ENCODE assay signal across 8 cellular contexts in the genomic region with DNA sequence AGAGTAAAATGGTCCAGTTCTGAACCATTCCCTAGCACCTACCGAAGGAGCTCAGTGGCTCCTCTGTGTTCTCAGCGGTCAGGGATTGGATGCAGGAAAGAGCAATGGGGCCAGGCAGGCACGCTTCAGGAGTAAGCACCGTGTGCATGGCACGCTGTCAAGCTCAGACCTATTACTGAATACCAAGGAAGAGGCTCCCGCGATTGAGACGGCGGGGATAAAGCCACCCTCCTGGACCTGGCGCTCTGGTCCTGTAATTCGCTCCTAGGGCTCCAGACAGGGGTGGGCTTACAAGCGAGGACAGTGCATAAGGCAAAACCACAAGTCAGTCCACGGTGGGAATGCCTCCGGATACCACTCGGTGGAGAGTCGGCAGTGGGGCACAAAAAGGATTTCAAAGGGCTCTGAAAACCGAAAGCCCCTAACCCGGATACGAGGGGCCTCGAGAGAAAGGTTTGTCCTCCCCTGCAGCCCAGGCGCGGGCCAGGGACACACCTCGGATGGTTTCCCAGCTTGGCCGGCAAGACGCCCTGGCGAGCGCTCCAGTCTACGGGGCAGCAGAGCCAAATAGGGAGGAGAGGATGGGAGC. TPM values are rescaled to one million over a fixed set of nuclear protein-coding genes. Genes with fewer than 3 reads are reported as not detected.
DNase-seq lines count a peak whose midpoint lies in the region; ATAC-seq and TF ChIP-seq lines count a peak whose summit lies in the region.

No MANE protein-coding gene starts in this region.

- H3K36me3 Mint-ChIP-seq in activated T-cell treated with anti-CD3 and anti-CD28 coated beads, Interleukin-2, amount 50 U/mL, for 4 hours (ENCODE audit: insufficient read depth) = peaks cover 11% of the 10 kb centered on the region
- H3K36me3 Mint-ChIP-seq in activated T-helper 2 cell treated with anti-CD3 and anti-CD28 coated beads, Interferon-gamma antibody, Interleukin-2, Interleukin-4, amounts not matched to agents 10 μg/mL and 5 μg/mL and 100 μg/mL, durations not matched to agents 14 hours and 24 hours and 36 hours (ENCODE audit: low read depth) = peaks cover 38% of the 10 kb centered on the region
- no peaks in the 10 kb centered on the region for H3K36me3 Mint-ChIP-seq in natural killer cell treated with Interleukin-12 subunit alpha and Interleukin-12 subunit beta and Interleukin-15 and Interleukin-18, amount 100 ng/mL, for 72 hours

- H3K27me3 Mint-ChIP-seq in activated T-cell treated with anti-CD3 and anti-CD28 coated beads, Interleukin-2, amount 50 U/mL, for 4 hours (ENCODE audit: low read depth) = no peaks in the 10 kb centered on the region
- no peaks in the 10 kb centered on the region for H3K27me3 Mint-ChIP-seq in activated T-helper 2 cell treated with anti-CD3 and anti-CD28 coated beads, Interferon-gamma antibody, Interleukin-2, Interleukin-4, amounts not matched to agents 10 μg/mL and 5 μg/mL and 100 μg/mL, durations not matched to agents 14 hours and 24 hours and 36 hours (ENCODE audit: low read depth)
- H3K27me3 Mint-ChIP-seq in natural killer cell treated with Interleukin-12 subunit alpha and Interleukin-12 subunit beta and Interleukin-15 and Interleukin-18, amount 100 ng/mL, for 72 hours = peaks cover 0 to 2% of the 10 kb centered on the region in 2 donors

- no peak for ATAC-seq in activated T-cell treated with anti-CD3 and anti-CD28 coated beads, Interleukin-2, amount 50 U/mL, for 4 hours
- no peak for ATAC-seq in natural killer cell treated with Interleukin-12 subunit alpha and Interleukin-12 subunit beta and Interleukin-15 and Interleukin-18, amount 100 ng/mL, for 72 hours
- ATAC-seq in GM18511 (IDR thresholded peaks at IDR 0.05; ENCODE audit: unreplicated experiment) = no peak

- peak overlapping the region; percentile 88 for H3K27ac Mint-ChIP-seq in activated T-helper 2 cell treated with anti-CD3 and anti-CD28 coated beads, Interferon-gamma antibody, Interleukin-2, Interleukin-4, amounts not matched to agents 10 μg/mL and 5 μg/mL and 100 μg/mL, durations not matched to agents 14 hours and 24 hours and 36 hours
- H3K27ac Mint-ChIP-seq in natural killer cell treated with Interleukin-12 subunit alpha and Interleukin-12 subunit beta and Interleukin-15 and Interleukin-18, amount 100 ng/mL, for 72 hours = peak overlapping the region; percentile 79 to 82

- TF ChIP-seq CTCF in NB4 (IDR thresholded peaks at IDR 0.05; ENCODE audit: low read depth, low read length) = no peak
- no peak for TF ChIP-seq CTCF in foreskin fibroblast (IDR thresholded peaks at IDR 0.05; ENCODE audit: low read depth, low read length)

- no peak for TF ChIP-seq POLR2A in NB4 (IDR thresholded peaks at IDR 0.05; ENCODE audit: extremely low read depth, insufficient read length)

- intact Hi-C loops in activated T-helper 2 cell treated with anti-CD3 and anti-CD28 coated beads, Interferon-gamma antibody, Interleukin-2, Interleukin-4, amounts not matched to agents 10 μg/mL and 5 μg/mL and 100 μg/mL, durations not matched to agents 14 hours and 24 hours and 36 hours (cut with micrococcal nuclease) = no loop called here

- H3K4me3 Mint-ChIP-seq in activated T-cell treated with anti-CD3 and anti-CD28 coated beads, Interleukin-2, amount 50 U/mL, for 4 hours = peak overlapping the region; percentile 93
- H3K4me3 Mint-ChIP-seq in activated T-helper 2 cell treated with anti-CD3 and anti-CD28 coated beads, Interferon-gamma antibody, Interleukin-2, Interleukin-4, amounts not matched to agents 10 μg/mL and 5 μg/mL and 100 μg/mL, durations not matched to agents 14 hours and 24 hours and 36 hours (ENCODE audit: low read depth) = peak overlapping the region; percentile 92
- H3K4me3 Mint-ChIP-seq in natural killer cell treated with Interleukin-12 subunit alpha and Interleukin-12 subunit beta and Interleukin-15 and Interleukin-18, amount 100 ng/mL, for 72 hours = peak overlapping the region; percentile 89

- peak overlapping the region; percentile 71 for H3K4me3 ChIP-seq in NB4 (ENCODE audit: low read depth, low read length)
- H3K4me3 ChIP-seq in foreskin fibroblast (ENCODE audit: low read depth in 1 of 2, low read length in 2 of 2) = peak overlapping the region; percentile 81 to 85

- peaks cover 54% of the 10 kb centered on the region for H3K4me1 Mint-ChIP-seq in activated T-cell treated with anti-CD3 and anti-CD28 coated beads, Interleukin-2, amount 50 U/mL, for 4 hours (ENCODE audit: low read depth)
- peaks cover 54% of the 10 kb centered on the region for H3K4me1 Mint-ChIP-seq in activated T-helper 2 cell treated with anti-CD3 and anti-CD28 coated beads, Interferon-gamma antibody, Interleukin-2, Interleukin-4, amounts not matched to agents 10 μg/mL and 5 μg/mL and 100 μg/mL, durations not matched to agents 14 hours and 24 hours and 36 hours (ENCODE audit: low read depth)
- H3K4me1 Mint-ChIP-seq in natural killer cell treated with Interleukin-12 subunit alpha and Interleukin-12 subunit beta and Interleukin-15 and Interleukin-18, amount 100 ng/mL, for 72 hours (ENCODE audit: low read depth in 2 of 2) = peaks cover 33 to 51% of the 10 kb centered on the region in 2 donors

- no peak for DNase-seq in activated T-cell treated with anti-CD3 and anti-CD28 coated beads, Interleukin-2, amount 50 U/mL, for 4 hours
- no peak for DNase-seq in activated T-cell treated with anti-CD3 and anti-CD28 coated beads, Interleukin-2, amount 50 U/mL, for 1 hour
- DNase-seq in NB4 (ENCODE audit: low read depth) (peak; percentile 8), foreskin fibroblast (peak; percentile 24 to 62), CD1c-positive myeloid dendritic cell (ENCODE audit: extremely low spot score) (no peak)
- DNase-seq in activated T-helper 2 cell treated with anti-CD3 and anti-CD28 coated beads, Interferon-gamma antibody, Interleukin-2, Interleukin-4, amounts not matched to agents 10 μg/mL and 5 μg/mL and 100 μg/mL, durations not matched to agents 14 hours and 24 hours and 36 hours (ENCODE audit: low spot score) = peak; percentile 18
- DNase-seq in natural killer cell treated with Interleukin-12 subunit alpha and Interleukin-12 subunit beta and Interleukin-15 and Interleukin-18, amount 100 ng/mL, for 72 hours (ENCODE audit: low spot score) = no peak

- H3K9me3 Mint-ChIP-seq in activated T-cell treated with anti-CD3 and anti-CD28 coated beads, Interleukin-2, amount 50 U/mL, for 4 hours = no peaks in the 10 kb centered on the region
- no peaks in the 10 kb centered on the region for H3K9me3 Mint-ChIP-seq in activated T-helper 2 cell treated with anti-CD3 and anti-CD28 coated beads, Interferon-gamma antibody, Interleukin-2, Interleukin-4, amounts not matched to agents 10 μg/mL and 5 μg/mL and 100 μg/mL, durations not matched to agents 14 hours and 24 hours and 36 hours
- H3K9me3 Mint-ChIP-seq in natural killer cell treated with Interleukin-12 subunit alpha and Interleukin-12 subunit beta and Interleukin-15 and Interleukin-18, amount 100 ng/mL, for 72 hours = no peaks in the 10 kb centered on the region

RNA-seq across cellular contexts. Expression of gene OXCT1, which starts 1.0 kb away (rescaled TPM):
- 10 to 100 TPM; 77.8 to 96.1 (median 89.7) TPM for total RNA-seq in activated T-cell treated with anti-CD3 and anti-CD28 coated beads, Interleukin-2, amount 50 U/mL, for 4 hours
- 118 and 123 TPM in 2 replicates for total RNA-seq in activated T-helper 2 cell treated with anti-CD3 and anti-CD28 coated beads, Interferon-gamma antibody, Interleukin-2, Interleukin-4, amounts not matched to agents 10 μg/mL and 5 μg/mL and 100 μg/mL, durations not matched to agents 14 hours and 24 hours and 36 hours
- 10 to 100 TPM; 31.2 to 50.2 TPM for total RNA-seq in natural killer cell treated with Interleukin-12 subunit alpha and Interleukin-12 subunit beta and Interleukin-15 and Interleukin-18, amount 100 ng/mL, for 72 hours

RNA-seq across cellular contexts. Expression of gene RIMOC1, which starts 34.9 kb away (rescaled TPM):
- 10 to 100 TPM; 30.0 to 32.9 (median 32.7) TPM for total RNA-seq in activated T-cell treated with anti-CD3 and anti-CD28 coated beads, Interleukin-2, amount 50 U/mL, for 4 hours
- 26.6 and 28.7 TPM in 2 replicates for total RNA-seq in activated T-helper 2 cell treated with anti-CD3 and anti-CD28 coated beads, Interferon-gamma antibody, Interleukin-2, Interleukin-4, amounts not matched to agents 10 μg/mL and 5 μg/mL and 100 μg/mL, durations not matched to agents 14 hours and 24 hours and 36 hours
- 10 to 100 TPM; 27.0 to 29.7 TPM for total RNA-seq in natural killer cell treated with Interleukin-12 subunit alpha and Interleukin-12 subunit beta and Interleukin-15 and Interleukin-18, amount 100 ng/mL, for 72 hours

RNA-seq across cellular contexts. Expression of gene FBXO4, which starts 55.8 kb away (rescaled TPM):
- 10 to 100 TPM; 13.1 to 15.6 (median 13.7) TPM for total RNA-seq in activated T-cell treated with anti-CD3 and anti-CD28 coated beads, Interleukin-2, amount 50 U/mL, for 4 hours
- total RNA-seq in activated T-helper 2 cell treated with anti-CD3 and anti-CD28 coated beads, Interferon-gamma antibody, Interleukin-2, Interleukin-4, amounts not matched to agents 10 μg/mL and 5 μg/mL and 100 μg/mL, durations not matched to agents 14 hours and 24 hours and 36 hours = 16.1 and 17.2 TPM in 2 replicates
- total RNA-seq in natural killer cell treated with Interleukin-12 subunit alpha and Interleukin-12 subunit beta and Interleukin-15 and Interleukin-18, amount 100 ng/mL, for 72 hours = 10 to 100 TPM; 10.8 to 11.7 TPM

Comparison
In these comparisons a context has a peak if more than half of its experiments do, and no peak if none do; other contexts are left out.
1. DNase-seq: peak in NB4 (single experiment), activated T-helper 2 cell treated with anti-CD3 and anti-CD28 coated beads, Interferon-gamma antibody, Interleukin-2, Interleukin-4, amounts not matched to agents 10 μg/mL and 5 μg/mL and 100 μg/mL, durations not matched to agents 14 hours and 24 hours and 36 hours (single experiment) and foreskin fibroblast (2 of 2); none in activated T-cell treated with anti-CD3 and anti-CD28 coated beads, Interleukin-2, amount 50 U/mL, for 4 hours (single experiment), activated T-cell treated with anti-CD3 and anti-CD28 coated beads, Interleukin-2, amount 50 U/mL, for 1 hour (single experiment), natural killer cell treated with Interleukin-12 subunit alpha and Interleukin-12 subunit beta and Interleukin-15 and Interleukin-18, amount 100 ng/mL, for 72 hours (single experiment) and CD1c-positive myeloid dendritic cell (single experiment).
2. Peak in every context shown above with its lines, with median percentiles within 50 percentile points of each other: H3K4me3 Mint-ChIP-seq.